ENCODE assay signal across 29 cellular contexts in genomic region chr10:79627075-79627474, GRCh38. TPM values are rescaled to one million over a fixed set of nuclear protein-coding genes. Genes with fewer than 3 reads are reported as not detected.
"Had no signal": no experiment of that assay in that cellular context is flagged by ENCODE, and none has a peak within 500 bp of the region (broad histone marks: within the 10 kb centered on the region; RNA-seq: fewer than 3 reads in every experiment).

No MANE protein-coding gene starts in this region.

- DNase-seq: activated CD4-positive, alpha-beta T cell treated with anti-CD3 and anti-CD28 coated beads for 48 hours; activated CD4-positive, alpha-beta T cell treated with anti-CD3 and anti-CD28 coated beads, Interleukin-2, amount 50 U/mL, for 4 hours; activated CD4-positive, CD25-positive, alpha-beta regulatory T cell treated with anti-CD3 and anti-CD28 coated beads, Interleukin-2, amount 50 U/mL, for 72 hours; activated CD8-positive, alpha-beta memory T cell treated with anti-CD3 and anti-CD28 coated beads, Interleukin-2, amount 50 U/mL, for 48 hours; activated CD8-positive, alpha-beta T cell treated with anti-CD3 and anti-CD28 coated beads, Interleukin-2, amount 10 ng/mL, durations not matched to agents 7 days and 5 days; activated naive CD4-positive, alpha-beta T cell treated with anti-CD3 and anti-CD28 coated beads, Interleukin-2, amount 50 U/mL, for 16 hours; activated naive CD8-positive, alpha-beta T cell treated with anti-CD3 and anti-CD28 coated beads, Interleukin-2, amount 10 ng/mL, durations not matched to agents 7 days and 5 days; activated T-cell treated with anti-CD3 and anti-CD28 coated beads, Interleukin-2, amount 50 U/mL, for 1 hour; adrenal gland; anterior cingulate cortex; caudate nucleus; KG1; NCI-H1092; NCI-H1930; NCI-H69; NK-92 treated with Interleukin-12 subunit alpha and Interleukin-12 subunit beta, amount 100 ng/mL, for 24 hours; OCI-M1; Peyer's patch; SHP77 had no signal

- H3K4me1 ChIP-seq: adrenal gland, breast epithelium, Peyer's patch, SJSA1 had no signal

- H3K36me3 Mint-ChIP-seq: activated naive CD8-positive, alpha-beta T cell treated with anti-CD3 and anti-CD28 coated beads, Interleukin-2, amount 10 ng/mL, durations not matched to agents 7 days and 5 days; IgD-negative memory B cell; WTC11 had no signal

- H3K9me3 ChIP-seq: breast epithelium, Peyer's patch had no signal

- H3K27me3 ChIP-seq: adrenal gland, breast epithelium, Peyer's patch, SJSA1 had no signal

- H3K27ac Mint-ChIP-seq: activated CD8-positive, alpha-beta T cell treated with anti-CD3 and anti-CD28 coated beads, Interleukin-2, amount 10 ng/mL, durations not matched to agents 7 days and 5 days; activated naive CD8-positive, alpha-beta T cell treated with anti-CD3 and anti-CD28 coated beads, Interleukin-2, amount 10 ng/mL, durations not matched to agents 7 days and 5 days; T-helper 1 cell treated with Interleukin-12 subunit alpha and Interleukin-12 subunit beta and Interleukin-4 antibody, amounts not matched to agents 30 μg/mL and 1 μg/mL, for 36 hours; WTC11 had no signal

- H3K4me3 ChIP-seq: adrenal gland, breast epithelium, Peyer's patch, SJSA1 had no signal

- H3K4me1 Mint-ChIP-seq: activated naive CD8-positive, alpha-beta T cell treated with anti-CD3 and anti-CD28 coated beads, Interleukin-2, amount 10 ng/mL, durations not matched to agents 7 days and 5 days; IgD-negative memory B cell; WTC11 had no signal

- H3K4me3 Mint-ChIP-seq: activated CD8-positive, alpha-beta T cell treated with anti-CD3 and anti-CD28 coated beads, Interleukin-2, amount 10 ng/mL, durations not matched to agents 7 days and 5 days; activated naive CD8-positive, alpha-beta T cell treated with anti-CD3 and anti-CD28 coated beads, Interleukin-2, amount 10 ng/mL, durations not matched to agents 7 days and 5 days; IgD-negative memory B cell; T-helper 1 cell treated with Interleukin-12 subunit alpha and Interleukin-12 subunit beta and Interleukin-4 antibody, amounts not matched to agents 30 μg/mL and 1 μg/mL, for 36 hours; WTC11 had no signal

- H3K27ac ChIP-seq: adrenal gland, breast epithelium, Peyer's patch, SJSA1 had no signal

- ATAC-seq: activated CD8-positive, alpha-beta T cell treated with anti-CD3 and anti-CD28 coated beads, Interleukin-2, amount 10 ng/mL, durations not matched to agents 7 days and 5 days; SK-N-SH treated with all-trans-retinoic acid at 6 μM for 48 hours; WTC11 had no signal

- H3K36me3 ChIP-seq: adrenal gland, breast epithelium, Peyer's patch, SJSA1 had no signal

RNA-seq across cellular contexts. Expression of gene SFTPA1, which starts 16.3 kb away (rescaled TPM):
- total RNA-seq: activated CD8-positive, alpha-beta T cell treated with anti-CD3 and anti-CD28 coated beads, Interleukin-2, amount 10 ng/mL, durations not matched to agents 7 days and 5 days; activated naive CD8-positive, alpha-beta T cell treated with anti-CD3 and anti-CD28 coated beads, Interleukin-2, amount 10 ng/mL, durations not matched to agents 7 days and 5 days; breast epithelium; chondrocyte; LHCN-M2; M059J; NCI-H460; Peyer's patch; SJSA1 had no signal
